ENCODE assay signal across 12 cellular contexts in the genomic region with DNA sequence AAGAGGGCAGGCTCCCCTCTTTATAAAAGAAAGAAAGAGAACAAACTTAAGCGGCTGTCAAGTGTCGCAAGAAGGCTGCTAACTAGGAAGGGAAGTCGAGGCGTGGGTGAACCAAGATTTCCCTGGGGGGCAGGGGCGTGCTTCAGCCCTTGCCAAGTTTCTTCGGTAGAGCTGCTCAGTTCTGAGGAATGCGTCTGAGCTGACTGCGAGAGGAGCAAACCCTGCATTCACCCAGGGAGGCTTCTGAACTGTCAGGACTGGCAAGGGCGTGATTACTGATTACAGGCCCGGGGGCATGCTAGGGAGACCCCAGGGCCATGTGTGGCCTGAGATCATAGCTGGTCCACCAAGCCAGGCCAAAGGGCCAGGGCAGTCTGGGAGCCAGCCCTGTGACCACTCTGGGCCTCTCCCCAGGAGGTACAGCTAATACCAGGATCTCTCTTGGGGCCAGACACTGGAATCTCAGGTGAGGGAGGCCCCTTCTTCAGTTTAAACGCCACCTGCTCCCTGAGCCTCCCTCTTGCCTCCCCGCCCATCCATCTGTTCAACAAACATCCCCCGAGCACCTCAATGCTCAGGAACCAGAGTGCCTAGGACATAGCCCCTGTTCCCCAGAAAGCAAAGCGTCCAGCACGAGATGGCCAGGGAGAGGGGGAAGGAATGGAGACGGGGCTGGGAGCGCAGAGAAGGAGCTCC. TPM values are rescaled to one million over a fixed set of nuclear protein-coding genes. Genes with fewer than 3 reads are reported as not detected.
DNase-seq lines count a peak whose midpoint lies in the region; ATAC-seq and TF ChIP-seq lines count a peak whose summit lies in the region.
"Had no signal": no experiment of that assay in that cellular context is flagged by ENCODE, and none has a peak within 500 bp of the region (broad histone marks: within the 10 kb centered on the region; RNA-seq: fewer than 3 reads in every experiment).

No MANE protein-coding gene starts in this region.

- intact Hi-C loops in right cardiac atrium (cut with DNase I) = no loop called here

- H3K9me3 ChIP-seq in right cardiac atrium (ENCODE audit: control insufficient read depth, low read length) = no peaks in the 10 kb centered on the region
- H3K9me3 ChIP-seq: SK-N-SH had no signal

- no peak for TF ChIP-seq CTCF in GM13977 (IDR thresholded peaks at IDR 0.05; ENCODE audit: extremely low read depth, insufficient read depth, missing control alignments)

- H3K4me3 ChIP-seq in right cardiac atrium (ENCODE audit: low read length) = no peak overlapping the region

- peak overlapping the region; percentile 34 for H3K27ac ChIP-seq in right cardiac atrium (ENCODE audit: low read length)

- 64% methylated on average over 17 of the region's 17 CpGs for WGBS in right cardiac atrium

- in situ Hi-C loops in GM13977 (cut with MboI; ENCODE audit: low pct_unique_long_range_greater_than_20kb, low sequenced_read_pairs, unreplicated experiment) = no loop called here

- ATAC-seq in right cardiac atrium = peak; percentile 26 to 36

- no peaks in the 10 kb centered on the region for H3K4me1 ChIP-seq in right cardiac atrium (ENCODE audit: control insufficient read depth, insufficient read depth, low read length)

- no peaks in the 10 kb centered on the region for H3K27me3 ChIP-seq in right cardiac atrium (ENCODE audit: control insufficient read depth, insufficient read depth)

- DNase-seq in NCI-H82 (lab: John Stamatoyannopoulos, UW) (peak; percentile 53), NCI-H82 treated with DMSO at 0.1 percent for 48 hours (lab: John Stamatoyannopoulos, UW; ENCODE audit: unreplicated experiment) (no peak), amniotic epithelial cell (ENCODE audit: low read depth) (peak; percentile 88), right cardiac atrium (peak; percentile 76 to 85 (median 84)), stromal cell of bone marrow (ENCODE audit: low read depth) (peak; percentile 50), GM13977 (ENCODE audit: low spot score) (no peak), NCI-H2029 treated with DMSO at 0.1 percent for 48 hours (lab: John Stamatoyannopoulos, UW) (no peak), superior temporal gyrus (ENCODE audit: extremely low spot score) (no peak)
- DNase-seq: ACHN, cortex of kidney, NCI-H2081 treated with DMSO at 0.1 percent for 48 hours, SK-N-SH had no signal

RNA-seq across cellular contexts. Expression of a gene that starts 30.9 kb away (rescaled TPM):
- 1 to 10 TPM; 2.5 to 3.2 (median 2.8) TPM for total RNA-seq in right cardiac atrium
- 1.7 TPM for polyA plus RNA-seq in right cardiac atrium

Comparison
In these comparisons a context has a peak if more than half of its experiments do, and no peak if none do; other contexts are left out.
1. DNase-seq: peak in NCI-H82 (single experiment), amniotic epithelial cell (single experiment), right cardiac atrium (3 of 3) and stromal cell of bone marrow (single experiment); none in NCI-H82 treated with DMSO at 0.1 percent for 48 hours (single experiment), GM13977 (single experiment), NCI-H2029 treated with DMSO at 0.1 percent for 48 hours (single experiment) and superior temporal gyrus (single experiment).